Comparison of ENCODE assay signal across 28 cellular contexts in genomic region chr9:129206921-129207320, GRCh38. TPM values are rescaled to one million over a fixed set of nuclear protein-coding genes. Genes with fewer than 3 reads are reported as not detected.
A peak's percentile ranks its signal among the peaks of the same experiment; 100 is the strongest.
DNase-seq lines count a peak whose midpoint lies in the region; ATAC-seq and TF ChIP-seq lines count a peak whose summit lies in the region.
"Had no signal": no experiment of that assay in that cellular context is flagged by ENCODE, and none has a peak within 500 bp of the region (broad histone marks: within the 10 kb centered on the region; RNA-seq: fewer than 3 reads in every experiment).

No MANE protein-coding gene starts in this region.

- H3K36me3 ChIP-seq in CD8-positive, alpha-beta T cell (ENCODE audit: insufficient read depth, low read length): no peaks in the 10 kb centered on the region
- H3K36me3 ChIP-seq: breast epithelium, colonic mucosa, lower lobe of right lung, right lobe of liver, thoracic aorta, vagina had no signal

- 90 to 96% methylated on average over 7 of the region's 7 CpGs for WGBS in lower leg skin, 2 donors

- no peak overlapping the region for H3K27ac ChIP-seq in CD8-positive, alpha-beta T cell (ENCODE audit: low read depth, low read length)
- H3K27ac ChIP-seq: 22Rv1, breast epithelium, colonic mucosa, lower lobe of right lung, PC-9, right lobe of liver, thoracic aorta, vagina had no signal

- intact Hi-C loops in activated CD4-positive, alpha-beta T cell treated with anti-CD3 and anti-CD28 coated beads for 36 hours (cut with DNase I, micrococcal nuclease): no loop called here
- intact Hi-C loops in CD8-positive, alpha-beta T cell (cut with DNase I, micrococcal nuclease): no loop called here
- intact Hi-C loops in natural killer cell (cut with micrococcal nuclease): no loop called here
- intact Hi-C loops in lower leg skin (cut with DNase I; ENCODE audit: low total_unique reads): no loop called here

- no peaks in the 10 kb centered on the region for H3K27me3 Mint-ChIP-seq in activated CD4-positive, alpha-beta T cell treated with anti-CD3 and anti-CD28 coated beads for 36 hours
- H3K27me3 Mint-ChIP-seq in CD8-positive, alpha-beta T cell (ENCODE audit: low read depth): no peaks in the 10 kb centered on the region
- H3K27me3 Mint-ChIP-seq in natural killer cell (ENCODE audit: low read depth in 2 of 2): no peaks in the 10 kb centered on the region

- no peak for ATAC-seq in activated CD4-positive, alpha-beta T cell treated with anti-CD3 and anti-CD28 coated beads for 36 hours
- ATAC-seq in CD8-positive, alpha-beta T cell: peak; percentile 48
- no peak for ATAC-seq in activated naive CD4-positive, alpha-beta T cell treated with anti-CD3 and anti-CD28 coated beads, Interleukin-2, amount 50 U/mL, for 72 hours
- ATAC-seq in natural killer cell (peak; percentile 55 to 67 (median 62)), HG03342 (IDR thresholded peaks at IDR 0.05; ENCODE audit: unreplicated experiment) (no peak)
- ATAC-seq: HepG2, lower lobe of right lung, right lobe of liver, Right ventricle myocardium inferior, SK-N-SH treated with all-trans-retinoic acid at 6 μM for 48 hours had no signal

- H3K9me3 Mint-ChIP-seq in activated CD4-positive, alpha-beta T cell treated with anti-CD3 and anti-CD28 coated beads for 36 hours (ENCODE audit: low read depth): no peaks in the 10 kb centered on the region
- no peaks in the 10 kb centered on the region for H3K9me3 Mint-ChIP-seq in CD8-positive, alpha-beta T cell
- H3K9me3 Mint-ChIP-seq in activated naive CD4-positive, alpha-beta T cell treated with anti-CD3 and anti-CD28 coated beads, Interleukin-2, amount 50 U/mL, for 72 hours: peaks cover 3 to 7% of the 10 kb centered on the region in 2 donors
- H3K9me3 Mint-ChIP-seq in natural killer cell: no peaks in the 10 kb centered on the region

- no peak overlapping the region for H3K4me3 Mint-ChIP-seq in activated CD4-positive, alpha-beta T cell treated with anti-CD3 and anti-CD28 coated beads for 36 hours
- H3K4me3 Mint-ChIP-seq in CD8-positive, alpha-beta T cell: peak overlapping the region; percentile 43
- peak overlapping the region; percentile 45 for H3K4me3 Mint-ChIP-seq in natural killer cell
- H3K4me3 Mint-ChIP-seq: CD14-positive monocyte had no signal

- H3K9me3 ChIP-seq in CD8-positive, alpha-beta T cell (ENCODE audit: low read length): no peaks in the 10 kb centered on the region
- H3K9me3 ChIP-seq: breast epithelium, colonic mucosa, lower lobe of right lung, right lobe of liver, thoracic aorta, vagina had no signal

- H3K27me3 ChIP-seq in CD8-positive, alpha-beta T cell (ENCODE audit: insufficient read depth, low read length): no peaks in the 10 kb centered on the region
- H3K27me3 ChIP-seq: breast epithelium, colonic mucosa, right lobe of liver, vagina had no signal

- peaks cover 57% of the 10 kb centered on the region for H3K4me1 ChIP-seq in CD8-positive, alpha-beta T cell (ENCODE audit: insufficient read depth, low read length)
- H3K4me1 ChIP-seq: breast epithelium, colonic mucosa, lower lobe of right lung, right lobe of liver had no signal

- CTCF ChIA-PET in activated CD4-positive, alpha-beta T cell treated with anti-CD3 and anti-CD28 coated beads for 36 hours (lab: Charles Lee): interaction anchor here (0.5 kb wide), 1 partner anchor 418 kb away, joined by 3 read pairs; no protein-coding TSS in a partner anchor
- CTCF ChIA-PET in CD8-positive, alpha-beta T cell (lab: Charles Lee): interaction anchor here (1.1 to 2.0 kb wide), 2 partner anchors 14 to 30 kb away, joined by 3 to 4 read pairs; no protein-coding TSS in a partner anchor

- H3K36me3 Mint-ChIP-seq in activated CD4-positive, alpha-beta T cell treated with anti-CD3 and anti-CD28 coated beads for 36 hours (ENCODE audit: low read depth): no peaks in the 10 kb centered on the region
- H3K36me3 Mint-ChIP-seq in CD8-positive, alpha-beta T cell: no peaks in the 10 kb centered on the region
- H3K36me3 Mint-ChIP-seq in activated naive CD4-positive, alpha-beta T cell treated with anti-CD3 and anti-CD28 coated beads, Interleukin-2, amount 50 U/mL, for 72 hours: peaks cover 0 to 10% of the 10 kb centered on the region in 2 donors
- no peaks in the 10 kb centered on the region for H3K36me3 Mint-ChIP-seq in natural killer cell
- H3K36me3 Mint-ChIP-seq: CD14-positive monocyte had no signal

- no peak for DNase-seq in activated CD4-positive, alpha-beta T cell treated with anti-CD3 and anti-CD28 coated beads for 36 hours
- DNase-seq in activated CD4-positive, alpha-beta T cell treated with anti-CD3 and anti-CD28 coated beads for 1 hour: no peak
- DNase-seq in CD8-positive, alpha-beta T cell: peak in 2 of 7 experiments; percentile 33 to 44
- DNase-seq in activated naive CD4-positive, alpha-beta T cell treated with anti-CD3 and anti-CD28 coated beads, Interleukin-2, amount 50 U/mL, for 72 hours (ENCODE audit: low spot score in 2 of 2): no peak
- DNase-seq in natural killer cell (no peak), lower leg skin (ENCODE audit: low spot score in 2 of 2) (no peak), HPDE6-E6E7 (ENCODE audit: extremely low spot score) (no peak)
- DNase-seq: activated CD4-positive, alpha-beta T cell treated with anti-CD3 and anti-CD28 coated beads, Interleukin-2, amount 50 U/mL, for 4 hours; activated CD8-positive, alpha-beta memory T cell treated with anti-CD3 and anti-CD28 coated beads, Interleukin-2, amount 50 U/mL, for 4 hours; activated effector memory CD4-positive, alpha-beta T cell treated with Interleukin-2 at 50 U/mL for 16 hours; colonic mucosa; DMS 273 treated with DMSO at 0.1 percent for 48 hours; lower lobe of right lung; NCI-H1048; NCI-H187; NCI-H526; PC-9; right lobe of liver; stimulated activated CD4-positive, alpha-beta T cell treated with anti-CD3 and anti-CD28 coated beads, Interleukin-2, amount 100 ng/mL, for 48 hours had no signal

- TF ChIP-seq CTCF in CD8-positive, alpha-beta T cell (IDR thresholded peaks at IDR 0.05): no peak
- TF ChIP-seq CTCF in natural killer cell (IDR thresholded peaks at IDR 0.05) (no peak), lower leg skin (IDR thresholded peaks at IDR 0.05) (no peak)

- H3K27ac Mint-ChIP-seq in activated CD4-positive, alpha-beta T cell treated with anti-CD3 and anti-CD28 coated beads for 36 hours: peak overlapping the region; percentile 61
- H3K27ac Mint-ChIP-seq in CD8-positive, alpha-beta T cell: peak overlapping the region; percentile 83
- H3K27ac Mint-ChIP-seq in activated naive CD4-positive, alpha-beta T cell treated with anti-CD3 and anti-CD28 coated beads, Interleukin-2, amount 50 U/mL, for 72 hours: peak overlapping the region; percentile 1 to 4
- peak overlapping the region; percentile 42 to 74 for H3K27ac Mint-ChIP-seq in natural killer cell
- H3K27ac Mint-ChIP-seq: CD14-positive monocyte had no signal

- H3K4me3 ChIP-seq in CD8-positive, alpha-beta T cell (ENCODE audit: low read depth, low read length): no peak overlapping the region
- H3K4me3 ChIP-seq in lower leg skin (ENCODE audit: low read depth, poor library complexity, severe bottlenecking): no peak overlapping the region
- H3K4me3 ChIP-seq: breast epithelium, colonic mucosa, lower lobe of right lung, PC-9, right lobe of liver, thoracic aorta, vagina had no signal

- POLR2A ChIA-PET in activated CD4-positive, alpha-beta T cell treated with anti-CD3 and anti-CD28 coated beads for 36 hours (lab: Charles Lee): interaction anchor here (0.6 to 1.0 kb wide), 2 partner anchors 29 to 419 kb away, joined by 3 to 4 read pairs; partner anchors contain the start of genes IER5L and NTMT1
- POLR2A ChIA-PET in CD8-positive, alpha-beta T cell (lab: Charles Lee): interaction anchor here (1.1 to 2.6 kb wide), 2 partner anchors 29 kb away, joined by 5 to 7 read pairs; partner anchors contain the start of gene IER5L

- TF ChIP-seq POLR2A in lower leg skin (IDR thresholded peaks at IDR 0.05): no peak

- H3K4me1 Mint-ChIP-seq in activated CD4-positive, alpha-beta T cell treated with anti-CD3 and anti-CD28 coated beads for 36 hours: peaks cover 33% of the 10 kb centered on the region
- peaks cover 52% of the 10 kb centered on the region for H3K4me1 Mint-ChIP-seq in CD8-positive, alpha-beta T cell (ENCODE audit: low read depth)
- H3K4me1 Mint-ChIP-seq in natural killer cell: peaks cover 20 to 29% of the 10 kb centered on the region in 2 donors

RNA-seq across cellular contexts. Expression of gene IER5L, which starts 28.9 kb away (rescaled TPM):
- total RNA-seq in activated CD4-positive, alpha-beta T cell treated with anti-CD3 and anti-CD28 coated beads for 36 hours: 1 to 10 TPM; 2.6 to 2.8 TPM
- total RNA-seq in CD8-positive, alpha-beta T cell: 10 to 100 TPM; 21.7 to 25.1 TPM
- total RNA-seq in activated naive CD4-positive, alpha-beta T cell treated with anti-CD3 and anti-CD28 coated beads, Interleukin-2, amount 50 U/mL, for 72 hours: 1 to 10 TPM; 3.6 to 5.7 TPM
- total RNA-seq in natural killer cell: 1 to 10 TPM; 1.4 to 3.9 (median 2.8) TPM
- total RNA-seq in lower leg skin: 10 to 100 TPM; 10.9 to 16.1 (median 12.6) TPM

Comparison
In these comparisons a context has a peak if more than half of its experiments do, and no peak if none do; other contexts are left out.
1. ATAC-seq: peak in CD8-positive, alpha-beta T cell (single experiment) and natural killer cell (3 of 3); none in activated CD4-positive, alpha-beta T cell treated with anti-CD3 and anti-CD28 coated beads for 36 hours (single experiment), activated naive CD4-positive, alpha-beta T cell treated with anti-CD3 and anti-CD28 coated beads, Interleukin-2, amount 50 U/mL, for 72 hours (0 of 2) and HG03342 (single experiment).
2. H3K27ac Mint-ChIP-seq: peak in every context shown above with its lines; median percentile 83 in CD8-positive, alpha-beta T cell; 61 in activated CD4-positive, alpha-beta T cell treated with anti-CD3 and anti-CD28 coated beads for 36 hours; 58 in natural killer cell; 2 in activated naive CD4-positive, alpha-beta T cell treated with anti-CD3 and anti-CD28 coated beads, Interleukin-2, amount 50 U/mL, for 72 hours.